In genomic region chr12:109878247-109878625, GRCh38 we compare ENCODE assay signal across 15 cellular contexts. TPM values are rescaled to one million over a fixed set of nuclear protein-coding genes. Genes with fewer than 3 reads are reported as not detected.
DNase-seq lines count a peak whose midpoint lies in the region; FAIRE-seq and TF ChIP-seq lines count a peak whose summit lies in the region.
"Had no signal": no experiment of that assay in that cellular context is flagged by ENCODE, and none has a peak within 500 bp of the region (broad histone marks: within the 10 kb centered on the region; RNA-seq: fewer than 3 reads in every experiment).

No MANE protein-coding gene starts in this region.

- TF ChIP-seq POLR2A in thyroid gland (IDR thresholded peaks at IDR 0.05) = no peak

- H3K9me3 ChIP-seq in thyroid gland = no peaks in the 10 kb centered on the region
- H3K9me3 ChIP-seq: MG63 had no signal

- H3K4me3 Mint-ChIP-seq in T-helper 2 cell treated with Interferon-gamma antibody and Interleukin-4, amounts not matched to agents 5 μg/mL and 100 μg/mL, for 36 hours = peak overlapping the region; percentile 96
- H3K4me3 Mint-ChIP-seq in activated T-helper 1 cell treated with anti-CD3 and anti-CD28 coated beads, Interleukin-12 subunit alpha, Interleukin-12 subunit beta, Interleukin-2, Interleukin-4 antibody, amounts not matched to agents 30 ng/mL and 10 ng/mL and 1 ng/mL, durations not matched to agents 14 hours and 24 hours and 36 hours = peak overlapping the region; percentile 95
- H3K4me3 Mint-ChIP-seq in glutamatergic neuron (ENCODE audit: unreplicated experiment) = peak overlapping the region; percentile 98

- H3K4me3 ChIP-seq in skin epidermis (peak overlapping the region; percentile 73 to 86 (median 84)), thyroid gland (replicated peaks in 1 of 3) (no peak overlapping the region)
- H3K4me3 ChIP-seq: MG63 had no signal

- peaks cover 30% of the 10 kb centered on the region for H3K4me1 Mint-ChIP-seq in T-helper 2 cell treated with Interferon-gamma antibody and Interleukin-4, amounts not matched to agents 5 μg/mL and 100 μg/mL, for 36 hours (ENCODE audit: low read depth)
- H3K4me1 Mint-ChIP-seq in activated T-helper 1 cell treated with anti-CD3 and anti-CD28 coated beads, Interleukin-12 subunit alpha, Interleukin-12 subunit beta, Interleukin-2, Interleukin-4 antibody, amounts not matched to agents 30 ng/mL and 10 ng/mL and 1 ng/mL, durations not matched to agents 14 hours and 24 hours and 36 hours (ENCODE audit: low read depth) = peaks cover 33% of the 10 kb centered on the region
- H3K4me1 Mint-ChIP-seq in glutamatergic neuron (ENCODE audit: low read depth, unreplicated experiment) = peaks cover 32% of the 10 kb centered on the region

- peaks cover 40 to 54% of the 10 kb centered on the region in 2 donors for H3K4me1 ChIP-seq in thyroid gland

- peaks cover 5% of the 10 kb centered on the region for H3K27me3 Mint-ChIP-seq in T-helper 2 cell treated with Interferon-gamma antibody and Interleukin-4, amounts not matched to agents 5 μg/mL and 100 μg/mL, for 36 hours (ENCODE audit: low read depth)
- H3K27me3 Mint-ChIP-seq in activated T-helper 1 cell treated with anti-CD3 and anti-CD28 coated beads, Interleukin-12 subunit alpha, Interleukin-12 subunit beta, Interleukin-2, Interleukin-4 antibody, amounts not matched to agents 30 ng/mL and 10 ng/mL and 1 ng/mL, durations not matched to agents 14 hours and 24 hours and 36 hours (ENCODE audit: insufficient read depth) = peaks cover 2% of the 10 kb centered on the region
- H3K27me3 Mint-ChIP-seq in glutamatergic neuron (ENCODE audit: unreplicated experiment) = peaks cover 13% of the 10 kb centered on the region

- intact Hi-C loops in activated T-helper 1 cell treated with anti-CD3 and anti-CD28 coated beads, Interleukin-12 subunit alpha, Interleukin-12 subunit beta, Interleukin-2, Interleukin-4 antibody, amounts not matched to agents 30 ng/mL and 10 ng/mL and 1 ng/mL, durations not matched to agents 14 hours and 24 hours and 36 hours (cut with micrococcal nuclease) = no loop called here
- intact Hi-C loops in posterior vena cava (cut with DNase I) (loop anchor here in 1 of 2 donors (10.0 kb wide), 1 partner anchor 73 kb away; no protein-coding TSS in a partner anchor), thyroid gland (cut with DNase I) (no loop called here)

- H3K27ac ChIP-seq in skin epidermis (peak overlapping the region in 18 of 21 experiments; percentile 6 to 96 (median 94)), thyroid gland (no peak overlapping the region)

- no peak for DNase-seq in T-helper 2 cell treated with Interferon-gamma antibody and Interleukin-4, amounts not matched to agents 5 μg/mL and 100 μg/mL, for 36 hours (ENCODE audit: low spot score)
- no peak for DNase-seq in T-helper 2 cell
- DNase-seq in activated T-helper 1 cell treated with anti-CD3 and anti-CD28 coated beads, Interleukin-12 subunit alpha, Interleukin-12 subunit beta, Interleukin-2, Interleukin-4 antibody, amounts not matched to agents 30 ng/mL and 10 ng/mL and 1 ng/mL, durations not matched to agents 14 hours and 24 hours and 36 hours (ENCODE audit: low spot score) = no peak
- peak; percentile 35 for DNase-seq in glutamatergic neuron
- DNase-seq in frontal cortex (ENCODE audit: low spot score in 2 of 2) = no peak
- DNase-seq in posterior vena cava (ENCODE audit: low spot score) = no peak
- DNase-seq in thyroid gland = no peak
- DNase-seq: 8988T; DMS53; MG63; stimulated activated CD4-positive, alpha-beta T cell treated with anti-CD3 and anti-CD28 coated beads, Interleukin-2, amount 100 ng/mL, for 24 hours; stimulated activated naive CD8-positive, alpha-beta T cell treated with anti-CD3 and anti-CD28 coated beads, Interleukin-15, Interleukin-2, amounts not matched to agents 100 U/mL and 50 U/mL, for 24 hours had no signal

- no peaks in the 10 kb centered on the region for H3K9me3 Mint-ChIP-seq in T-helper 2 cell treated with Interferon-gamma antibody and Interleukin-4, amounts not matched to agents 5 μg/mL and 100 μg/mL, for 36 hours
- no peaks in the 10 kb centered on the region for H3K9me3 Mint-ChIP-seq in activated T-helper 1 cell treated with anti-CD3 and anti-CD28 coated beads, Interleukin-12 subunit alpha, Interleukin-12 subunit beta, Interleukin-2, Interleukin-4 antibody, amounts not matched to agents 30 ng/mL and 10 ng/mL and 1 ng/mL, durations not matched to agents 14 hours and 24 hours and 36 hours
- H3K9me3 Mint-ChIP-seq in glutamatergic neuron (ENCODE audit: unreplicated experiment) = peaks cover 14% of the 10 kb centered on the region

- no peaks in the 10 kb centered on the region for H3K36me3 ChIP-seq in thyroid gland
- H3K36me3 ChIP-seq: MG63 had no signal

- FAIRE-seq in frontal cortex (lab: Jason Lieb, UNC) = no peak
- FAIRE-seq: GM12891, TTC549 had no signal

- no peaks in the 10 kb centered on the region for H3K36me3 Mint-ChIP-seq in T-helper 2 cell treated with Interferon-gamma antibody and Interleukin-4, amounts not matched to agents 5 μg/mL and 100 μg/mL, for 36 hours (ENCODE audit: low read depth)
- H3K36me3 Mint-ChIP-seq in activated T-helper 1 cell treated with anti-CD3 and anti-CD28 coated beads, Interleukin-12 subunit alpha, Interleukin-12 subunit beta, Interleukin-2, Interleukin-4 antibody, amounts not matched to agents 30 ng/mL and 10 ng/mL and 1 ng/mL, durations not matched to agents 14 hours and 24 hours and 36 hours (ENCODE audit: low read depth) = no peaks in the 10 kb centered on the region
- H3K36me3 Mint-ChIP-seq in glutamatergic neuron (ENCODE audit: unreplicated experiment) = peaks cover 6% of the 10 kb centered on the region

- WGBS in thyroid gland, 2 donors = 85 to 89% methylated on average over 3 of the region's 3 CpGs

- H3K27me3 ChIP-seq in thyroid gland = no peaks in the 10 kb centered on the region
- H3K27me3 ChIP-seq: MG63 had no signal

- H3K27ac Mint-ChIP-seq in T-helper 2 cell treated with Interferon-gamma antibody and Interleukin-4, amounts not matched to agents 5 μg/mL and 100 μg/mL, for 36 hours = no peak overlapping the region
- no peak overlapping the region for H3K27ac Mint-ChIP-seq in activated T-helper 1 cell treated with anti-CD3 and anti-CD28 coated beads, Interleukin-12 subunit alpha, Interleukin-12 subunit beta, Interleukin-2, Interleukin-4 antibody, amounts not matched to agents 30 ng/mL and 10 ng/mL and 1 ng/mL, durations not matched to agents 14 hours and 24 hours and 36 hours
- peak overlapping the region; percentile 96 for H3K27ac Mint-ChIP-seq in glutamatergic neuron (ENCODE audit: unreplicated experiment)

- TF ChIP-seq CTCF in glutamatergic neuron (IDR thresholded peaks at IDR 0.05; ENCODE audit: partially characterized antibody, unreplicated experiment) = no peak
- TF ChIP-seq CTCF in thyroid gland (IDR thresholded peaks at IDR 0.05) = no peak

RNA-seq across cellular contexts. Expression of gene GLTP, which starts 2.1 kb away (rescaled TPM):
- 27.7 and 29.1 TPM in 2 replicates for total RNA-seq in activated T-helper 1 cell treated with anti-CD3 and anti-CD28 coated beads, Interleukin-12 subunit alpha, Interleukin-12 subunit beta, Interleukin-2, Interleukin-4 antibody, amounts not matched to agents 30 ng/mL and 10 ng/mL and 1 ng/mL, durations not matched to agents 14 hours and 24 hours and 36 hours
- total RNA-seq in glutamatergic neuron (ENCODE audit: unreplicated experiment) (22.6 TPM), frontal cortex (16.3 TPM), posterior vena cava (10 to 100 TPM; 34.9 to 36.4 TPM), thyroid gland (10 to 100 TPM; 49.9 to 72.0 (median 60.2) TPM)

RNA-seq across cellular contexts. Expression of gene TCHP, which starts 21.8 kb away (rescaled TPM):
- 30.4 and 31.1 TPM in 2 replicates for total RNA-seq in activated T-helper 1 cell treated with anti-CD3 and anti-CD28 coated beads, Interleukin-12 subunit alpha, Interleukin-12 subunit beta, Interleukin-2, Interleukin-4 antibody, amounts not matched to agents 30 ng/mL and 10 ng/mL and 1 ng/mL, durations not matched to agents 14 hours and 24 hours and 36 hours
- total RNA-seq in glutamatergic neuron (ENCODE audit: unreplicated experiment) (31.7 TPM), frontal cortex (5.3 TPM), posterior vena cava (10 to 100 TPM in 1 of 2 donors, 1 to 10 TPM in 1; 9.3 to 13.8 TPM), thyroid gland (10 to 100 TPM; 16.4 to 25.8 (median 24.3) TPM)

RNA-seq across cellular contexts. Expression of gene TRPV4, which starts 45.0 kb away (rescaled TPM):
- not detected in 2 replicates for total RNA-seq in activated T-helper 1 cell treated with anti-CD3 and anti-CD28 coated beads, Interleukin-12 subunit alpha, Interleukin-12 subunit beta, Interleukin-2, Interleukin-4 antibody, amounts not matched to agents 30 ng/mL and 10 ng/mL and 1 ng/mL, durations not matched to agents 14 hours and 24 hours and 36 hours
- total RNA-seq in glutamatergic neuron (ENCODE audit: unreplicated experiment) (0.17 TPM), frontal cortex (not detected), posterior vena cava (1 to 10 TPM; 1.1 to 2.0 TPM), thyroid gland (1 to 10 TPM in 2 of 4 donors, under 1 TPM in 1, not detected in 1; 0.39 to 1.6 (median 1.3) TPM)

Comparison
In these comparisons a context has a peak if more than half of its experiments do, and no peak if none do; other contexts are left out.
1. H3K27ac ChIP-seq: peak in skin epidermis (18 of 21); none in thyroid gland (0 of 3).
2. H3K4me3 ChIP-seq: peak in skin epidermis (7 of 7); none in thyroid gland (0 of 3).
3. Peak in every context shown above with its lines, with median percentiles within 50 percentile points of each other: H3K4me3 Mint-ChIP-seq.